Comparison of ENCODE assay signal across 9 cellular contexts in genomic region chr20:1265226-1265915, GRCh38. TPM values are rescaled to one million over a fixed set of nuclear protein-coding genes. Genes with fewer than 3 reads are reported as not detected.
DNase-seq lines count a peak whose midpoint lies in the region; ATAC-seq and TF ChIP-seq lines count a peak whose summit lies in the region.
"Had no signal": no experiment of that assay in that cellular context is flagged by ENCODE, and none has a peak within 500 bp of the region (broad histone marks: within the 10 kb centered on the region; RNA-seq: fewer than 3 reads in every experiment).

No MANE protein-coding gene starts in this region.

- CTCF ChIA-PET in CD8-positive, alpha-beta T cell (lab: Charles Lee), result interaction anchor here (1.0 to 2.6 kb wide), 2 partner anchors 16 to 47 kb away, joined by 3 to 10 read pairs; no protein-coding TSS in a partner anchor

- no peak for TF ChIP-seq CTCF in CD8-positive, alpha-beta T cell (IDR thresholded peaks at IDR 0.05)
- TF ChIP-seq CTCF in NB4 (IDR thresholded peaks at IDR 0.05; ENCODE audit: low read depth, low read length) (no peak), neural progenitor cell (IDR thresholded peaks at IDR 0.05) (no peak)

- no peak for ATAC-seq in CD8-positive, alpha-beta T cell

- DNase-seq in CD8-positive, alpha-beta T cell, result no peak
- DNase-seq in NB4 (ENCODE audit: low read depth) (no peak), neural progenitor cell (ENCODE audit: low spot score) (no peak), NOMO-1 treated with dmso at 0.1 percent for 144 hours (lab: John Stamatoyannopoulos, UW; ENCODE audit: unreplicated experiment) (no peak), dedifferentiated amniotic fluid mesenchymal stem cell (ENCODE audit: extremely low spot score) (no peak), hippocampal formation (lab: John Stamatoyannopoulos, UW) (no peak)
- DNase-seq in effector memory CD4-positive, alpha-beta T cell, result no peak
- no peak for DNase-seq in NK-92 treated with Interleukin-12 subunit alpha and Interleukin-12 subunit beta, amount 100 ng/mL, for 24 hours (lab: John Stamatoyannopoulos, UW)

- H3K36me3 ChIP-seq in CD8-positive, alpha-beta T cell (ENCODE audit: insufficient read depth, low read length), result no peaks in the 10 kb centered on the region
- H3K36me3 ChIP-seq in effector memory CD4-positive, alpha-beta T cell (ENCODE audit: control insufficient read depth, insufficient read depth, low read length), result no peaks in the 10 kb centered on the region
- no peaks in the 10 kb centered on the region for H3K36me3 ChIP-seq in neural progenitor cell
- H3K36me3 ChIP-seq: prostate gland had no signal

- H3K4me3 ChIP-seq in CD8-positive, alpha-beta T cell (ENCODE audit: low read depth, low read length), result peak overlapping the region; percentile 51
- H3K4me3 ChIP-seq in NB4 (ENCODE audit: low read depth, low read length), result peak overlapping the region; percentile 27
- peak overlapping the region; percentile 80 for H3K4me3 ChIP-seq in effector memory CD4-positive, alpha-beta T cell (ENCODE audit: insufficient read depth, low read depth, low read length, poor library complexity, severe bottlenecking)
- peak overlapping the region; percentile 81 for H3K4me3 ChIP-seq in neural progenitor cell

- H3K9me3 Mint-ChIP-seq in CD8-positive, alpha-beta T cell, result peaks cover 3% of the 10 kb centered on the region
- H3K9me3 Mint-ChIP-seq in neural progenitor cell, result peaks cover 3% of the 10 kb centered on the region

- no peak for TF ChIP-seq POLR2A in NB4 (IDR thresholded peaks at IDR 0.05; ENCODE audit: extremely low read depth, insufficient read length)

- H3K27ac ChIP-seq in CD8-positive, alpha-beta T cell (ENCODE audit: low read depth, low read length), result peak overlapping the region; percentile 43
- peak overlapping the region; percentile 76 for H3K27ac ChIP-seq in effector memory CD4-positive, alpha-beta T cell (ENCODE audit: insufficient read depth, low read length, poor library complexity, severe bottlenecking)
- H3K27ac ChIP-seq in neural progenitor cell, result no peak overlapping the region

- H3K4me1 Mint-ChIP-seq in CD8-positive, alpha-beta T cell (ENCODE audit: low read depth), result peaks cover 66% of the 10 kb centered on the region
- peaks cover 11% of the 10 kb centered on the region for H3K4me1 Mint-ChIP-seq in neural progenitor cell

- no peaks in the 10 kb centered on the region for H3K27me3 Mint-ChIP-seq in CD8-positive, alpha-beta T cell (ENCODE audit: low read depth)
- H3K27me3 Mint-ChIP-seq in neural progenitor cell (ENCODE audit: insufficient read depth, low read depth), result peaks cover 15% of the 10 kb centered on the region

- H3K9me3 ChIP-seq in CD8-positive, alpha-beta T cell (ENCODE audit: low read length), result no peaks in the 10 kb centered on the region
- H3K9me3 ChIP-seq in effector memory CD4-positive, alpha-beta T cell (ENCODE audit: control insufficient read depth, low read length), result no peaks in the 10 kb centered on the region
- no peaks in the 10 kb centered on the region for H3K9me3 ChIP-seq in neural progenitor cell (ENCODE audit: low read depth)
- H3K9me3 ChIP-seq: prostate gland had no signal

- intact Hi-C loops in CD8-positive, alpha-beta T cell (cut with DNase I, micrococcal nuclease), result loop anchor here in 1 of 2 experiments (5.0 kb wide), 1 partner anchor 433 kb away; the partner anchor contains the start of gene FAM110A

- H3K9ac ChIP-seq in neural progenitor cell, result no peak overlapping the region

- H3F3A ChIP-seq in neural progenitor cell (ENCODE audit: low read depth), result peaks cover 22% of the 10 kb centered on the region

- H3K4me1 ChIP-seq in CD8-positive, alpha-beta T cell (ENCODE audit: insufficient read depth, low read length), result peaks cover 44% of the 10 kb centered on the region
- H3K4me1 ChIP-seq in effector memory CD4-positive, alpha-beta T cell (ENCODE audit: control insufficient read depth, insufficient read depth, low read length, poor library complexity, severe bottlenecking), result peaks cover 16% of the 10 kb centered on the region
- H3K4me1 ChIP-seq in neural progenitor cell, result peaks cover 8% of the 10 kb centered on the region
- H3K4me1 ChIP-seq: prostate gland had no signal

- H3K4me3 Mint-ChIP-seq in CD8-positive, alpha-beta T cell, result peak overlapping the region; percentile 86
- peak overlapping the region; percentile 82 for H3K4me3 Mint-ChIP-seq in neural progenitor cell

- peaks cover 18% of the 10 kb centered on the region for H3K36me3 Mint-ChIP-seq in CD8-positive, alpha-beta T cell
- H3K36me3 Mint-ChIP-seq in neural progenitor cell, result no peaks in the 10 kb centered on the region

- no peaks in the 10 kb centered on the region for H3K27me3 ChIP-seq in CD8-positive, alpha-beta T cell (ENCODE audit: insufficient read depth, low read length)
- no peaks in the 10 kb centered on the region for H3K27me3 ChIP-seq in effector memory CD4-positive, alpha-beta T cell (replicated peaks; ENCODE audit: control insufficient read depth, insufficient read depth, low read length, poor library complexity, severe bottlenecking)
- peaks cover 39% of the 10 kb centered on the region for H3K27me3 ChIP-seq in neural progenitor cell

- H3K27ac Mint-ChIP-seq in CD8-positive, alpha-beta T cell, result peak overlapping the region; percentile 95
- H3K27ac Mint-ChIP-seq in neural progenitor cell, result no peak overlapping the region

- POLR2A ChIA-PET in CD8-positive, alpha-beta T cell (lab: Charles Lee), result interaction anchor here (1.1 to 2.7 kb wide), 6 partner anchors 9 to 39 kb away, joined by 4 to 18 read pairs (median 7); partner anchors contain the start of gene RAD21L1

- peaks cover 6% of the 10 kb centered on the region for H4K20me1 ChIP-seq in neural progenitor cell (ENCODE audit: low read depth)

- H3K79me2 ChIP-seq in neural progenitor cell (ENCODE audit: low read depth), result no peaks in the 10 kb centered on the region

- H3K4me2 ChIP-seq in neural progenitor cell, result peak overlapping the region; percentile 83

- H2AFZ ChIP-seq in neural progenitor cell (replicated peaks), result no peak overlapping the region

RNA-seq across cellular contexts. Expression of gene SNPH, which starts 0.7 kb away (rescaled TPM):
- 10 to 100 TPM; 13.6 to 14.4 TPM for total RNA-seq in CD8-positive, alpha-beta T cell
- 0.43 and 0.90 TPM in 2 replicates for total RNA-seq in neural progenitor cell (ENCODE audit: low replicate concordance)

RNA-seq across cellular contexts. Expression of gene RAD21L1, which starts 39.5 kb away (rescaled TPM):
- total RNA-seq in CD8-positive, alpha-beta T cell, result not detected
- not detected in 2 replicates for total RNA-seq in neural progenitor cell (ENCODE audit: low replicate concordance)

Comparison
In these comparisons a context has a peak if more than half of its experiments do, and no peak if none do; other contexts are left out.
1. H3K4me3 ChIP-seq: peak in every context shown above with its lines; median percentile 81 in neural progenitor cell; 80 in effector memory CD4-positive, alpha-beta T cell; 51 in CD8-positive, alpha-beta T cell; 27 in NB4.